In the genomic region with DNA sequence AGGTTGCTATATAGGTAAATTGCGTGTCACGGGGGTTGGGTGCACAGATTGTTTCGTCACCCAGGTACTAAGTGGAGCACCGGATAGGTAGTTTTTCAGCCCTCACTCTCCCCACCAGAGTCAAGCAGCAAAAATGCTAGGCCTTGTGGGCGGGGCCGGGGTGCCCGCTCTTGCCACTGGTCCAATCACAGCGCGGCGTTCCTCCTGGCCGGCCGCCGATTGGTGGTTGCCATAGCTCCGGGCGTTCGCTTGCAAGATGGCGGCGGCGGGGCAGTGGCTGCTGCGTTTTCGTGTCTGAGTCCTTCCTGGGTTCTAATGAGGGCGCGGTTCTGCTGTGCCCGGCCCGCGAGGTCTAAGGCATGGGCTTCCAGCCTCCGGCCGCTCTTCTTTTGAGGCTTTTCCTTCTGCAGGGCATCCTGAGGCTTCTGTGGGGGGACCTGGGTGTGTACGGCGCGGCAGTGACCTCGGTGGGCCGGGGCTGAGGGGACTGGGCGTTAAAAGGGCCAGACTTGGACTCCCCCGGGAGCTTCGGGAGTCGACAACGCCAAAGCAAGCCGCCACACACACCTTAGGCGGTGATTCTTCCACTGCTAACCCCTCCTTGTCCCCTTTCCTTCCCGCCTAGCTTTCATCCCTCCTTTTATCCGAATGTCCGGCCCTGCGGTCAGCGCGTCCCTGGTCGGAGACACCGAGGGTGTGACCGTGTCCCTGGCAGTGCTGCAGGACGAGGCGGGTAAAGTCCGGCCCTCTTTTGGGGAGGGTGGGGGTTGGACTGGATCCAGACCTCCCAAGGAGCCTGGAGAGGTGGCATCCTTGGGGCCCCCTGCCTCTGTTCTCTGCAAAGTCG, we compare ENCODE assay signal across 8 cellular contexts. TPM values are rescaled to one million over a fixed set of nuclear protein-coding genes. Genes with fewer than 3 reads are reported as not detected.
DNase-seq lines count a peak whose midpoint lies in the region; ATAC-seq and TF ChIP-seq lines count a peak whose summit lies in the region.

TSS of gene TCTN2 (plus strand) at position 232 of the 847 bp plus-strand sequence. CDS start at position 360, 128 bp downstream.

- TF ChIP-seq EP300 in gastroesophageal sphincter (IDR thresholded peaks at IDR 0.05), result no peak

- peak within 1 kb of the TSS; percentile 63 to 93 (median 88) for H3K9ac ChIP-seq in subcutaneous abdominal adipose tissue (ENCODE audit: low read length in 5 of 5)

- no peaks in the 10 kb centered on the region for H3K36me3 ChIP-seq in SJCRH30
- H3K36me3 ChIP-seq in gastroesophageal sphincter, result peaks cover 0 to 28% of the 10 kb centered on the region in 2 donors
- no peaks in the 10 kb centered on the region for H3K36me3 ChIP-seq in neutrophil
- peaks cover 0 to 23% (median 13%) of the 10 kb centered on the region in 5 donors for H3K36me3 ChIP-seq in subcutaneous abdominal adipose tissue (ENCODE audit: control insufficient read depth in 5 of 5, insufficient read depth in 5 of 5, low read length in 5 of 5)

- H3K4me3 ChIP-seq in HFF-Myc (replicated peaks; ENCODE audit: low read depth, low read length), result peak within 1 kb of the TSS; percentile 85
- H3K4me3 ChIP-seq in SJCRH30, result peak within 1 kb of the TSS; percentile 69
- H3K4me3 ChIP-seq in gastroesophageal sphincter, result peak within 1 kb of the TSS; percentile 64 to 81
- H3K4me3 ChIP-seq in neutrophil (ENCODE audit: low read depth in 1 of 2, low read length in 1 of 2), result peak within 1 kb of the TSS; percentile 70 to 84
- peak within 1 kb of the TSS; percentile 91 to 97 (median 96) for H3K4me3 ChIP-seq in subcutaneous abdominal adipose tissue (ENCODE audit: low read depth in 1 of 5, low read length in 5 of 5)

- DNase-seq in GF-D8 (lab: John Stamatoyannopoulos, UW) (peak; percentile 59), HFF-Myc (ENCODE audit: extremely low read depth, low read depth) (peak; percentile 61), MV-4-11 (lab: John Stamatoyannopoulos, UW) (peak; percentile 85), SJCRH30 (peak; percentile 93)
- DNase-seq in activated naive CD4-positive, alpha-beta T cell (lab: John Stamatoyannopoulos, UW), result peak; percentile 77 to 92 (median 86)

- H3K27ac ChIP-seq in SJCRH30, result no peak within 1 kb of the TSS
- H3K27ac ChIP-seq in gastroesophageal sphincter, result peak within 1 kb of the TSS in 3 of 4 donors; percentile 62 to 69 (median 67)
- H3K27ac ChIP-seq in neutrophil, result no peak within 1 kb of the TSS
- H3K27ac ChIP-seq in subcutaneous abdominal adipose tissue (ENCODE audit: low read depth, low read length), result no peak within 1 kb of the TSS

- no peaks in the 10 kb centered on the region for H3K4me1 ChIP-seq in SJCRH30
- H3K4me1 ChIP-seq in gastroesophageal sphincter, result peaks cover 0 to 25% (median 8%) of the 10 kb centered on the region in 3 donors
- peaks cover 5 to 13% of the 10 kb centered on the region in 2 experiments for H3K4me1 ChIP-seq in neutrophil (ENCODE audit: control insufficient read depth in 1 of 2, insufficient read depth in 1 of 2, low read depth in 1 of 2, low read length in 1 of 2)
- peaks cover 5 to 15% (median 14%) of the 10 kb centered on the region in 5 donors for H3K4me1 ChIP-seq in subcutaneous abdominal adipose tissue (ENCODE audit: control insufficient read depth in 5 of 5, insufficient read depth in 5 of 5, low read length in 5 of 5)

- H3K9me3 ChIP-seq in SJCRH30 (replicated peaks) (no peaks in the 10 kb centered on the region), gastroesophageal sphincter (no peaks in the 10 kb centered on the region), neutrophil (no peaks in the 10 kb centered on the region), subcutaneous abdominal adipose tissue (ENCODE audit: control insufficient read depth in 5 of 5, low read length in 5 of 5) (no peaks in the 10 kb centered on the region)

- H3K27me3 ChIP-seq in SJCRH30 (no peaks in the 10 kb centered on the region), gastroesophageal sphincter (no peaks in the 10 kb centered on the region), neutrophil (peaks cover 7% of the 10 kb centered on the region), subcutaneous abdominal adipose tissue (ENCODE audit: control insufficient read depth in 5 of 5, insufficient read depth in 4 of 5, low read length in 5 of 5) (no peaks in the 10 kb centered on the region)

- WGBS in gastroesophageal sphincter (ENCODE audit: low coverage in 1 of 2), 2 donors, result 0 to 2% methylated on average over 5 to 9 of the region's 53 CpGs

- peak; percentile 99 for ATAC-seq in gastroesophageal sphincter

- TF ChIP-seq CTCF in HFF-Myc (IDR thresholded peaks at IDR 0.05; ENCODE audit: low read depth, low read length, missing control alignments) (no peak), gastroesophageal sphincter (IDR thresholded peaks at IDR 0.05) (no peak), neutrophil (IDR thresholded peaks at IDR 0.05) (no peak)

- no peak for TF ChIP-seq POLR2A in gastroesophageal sphincter (IDR thresholded peaks at IDR 0.05)

RNA-seq across cellular contexts. Expression of gene TCTN2, which starts in this region (rescaled TPM):
- total RNA-seq in SJCRH30 (2014; rRNA removed; shearing (Covaris generic)), result 9.4 and 10.0 TPM in 2 replicates
- 1 to 10 TPM; 5.0 to 7.8 (median 7.1) TPM for total RNA-seq in gastroesophageal sphincter

Comparison
In these comparisons a context has a peak if more than half of its experiments do, and no peak if none do; other contexts are left out.
1. H3K27ac ChIP-seq: peak in gastroesophageal sphincter (3 of 4); none in SJCRH30 (single experiment), neutrophil (single experiment) and subcutaneous abdominal adipose tissue (single experiment).
2. Peak in every context shown above with its lines, with median percentiles within 50 percentile points of each other: DNase-seq and H3K4me3 ChIP-seq.